Comparison of ENCODE assay signal across 2 cellular contexts in genomic region chr5:1503301-1504243, GRCh38.
TF ChIP-seq lines count a peak whose summit lies in the region.

No MANE protein-coding gene starts in this region.

TF ChIP-seq in IMR-90, 13 proteins besides CTCF, POLR2A, EP300 and RAD21 (continued from another document):
- TF ChIP-seq USF2 (IDR thresholded peaks at IDR 0.05; ENCODE audit: low read depth, low read length) (no peak), MAFK (IDR thresholded peaks at IDR 0.05; ENCODE audit: low read depth, low read length) (no peak), RCOR1 (IDR thresholded peaks at IDR 0.05; ENCODE audit: insufficient replicate concordance, low read length) (no peak), CHD1 (IDR thresholded peaks at IDR 0.05; ENCODE audit: low read depth, low read length) (no peak)

TF ChIP-seq in HEK293T, 16 proteins besides CTCF, POLR2A, EP300 and RAD21 (continued from another document):
- TF ChIP-seq, protein P1, sequence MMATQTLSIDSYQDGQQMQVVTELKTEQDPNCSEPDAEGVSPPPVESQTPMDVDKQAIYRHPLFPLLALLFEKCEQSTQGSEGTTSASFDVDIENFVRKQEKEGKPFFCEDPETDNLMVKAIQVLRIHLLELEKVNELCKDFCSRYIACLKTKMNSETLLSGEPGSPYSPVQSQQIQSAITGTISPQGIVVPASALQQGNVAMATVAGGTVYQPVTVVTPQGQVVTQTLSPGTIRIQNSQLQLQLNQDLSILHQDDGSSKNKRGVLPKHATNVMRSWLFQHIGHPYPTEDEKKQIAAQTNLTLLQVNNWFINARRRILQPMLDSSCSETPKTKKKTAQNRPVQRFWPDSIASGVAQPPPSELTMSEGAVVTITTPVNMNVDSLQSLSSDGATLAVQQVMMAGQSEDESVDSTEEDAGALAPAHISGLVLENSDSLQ (IDR thresholded peaks at IDR 0.05): no peak
- TF ChIP-seq NFRKB (IDR thresholded peaks at IDR 0.05) (no peak), SP1 (IDR thresholded peaks at IDR 0.05) (no peak)
